ENCODE assay signal across 22 cellular contexts in genomic region chr1:213977909-213978308, GRCh38. TPM values are rescaled to one million over a fixed set of nuclear protein-coding genes. Genes with fewer than 3 reads are reported as not detected.
"Had no signal": no experiment of that assay in that cellular context is flagged by ENCODE, and none has a peak within 500 bp of the region (broad histone marks: within the 10 kb centered on the region; RNA-seq: fewer than 3 reads in every experiment).

No MANE protein-coding gene starts in this region.

- H3K4me3 Mint-ChIP-seq: memory B cell; natural killer cell; stimulated activated memory B cell treated with anti-CD40 and anti-IgM and Interleukin-4, amounts not matched to agents 10 μg/mL and 1 μg/mL and 100 μg/mL, for 72 hours had no signal

- H2AFZ ChIP-seq: parathyroid adenoma had no signal

- H3K9me3 ChIP-seq: gastrocnemius medialis, neutrophil, psoas muscle, spleen, testis, tibial artery had no signal

- H3K9me3 Mint-ChIP-seq: type B pancreatic cell had no signal

- H3K4me1 ChIP-seq: parathyroid adenoma had no signal

- H3K9ac ChIP-seq: parathyroid adenoma had no signal

- H3K27me3 ChIP-seq: testis had no signal

- H3K4me3 ChIP-seq: coronary artery, gastrocnemius medialis, lung, psoas muscle, skin epidermis, spleen, testis, tibial artery had no signal

- ATAC-seq: esophagus mucosa; gastrocnemius medialis; natural killer cell; psoas muscle; stimulated activated memory B cell treated with anti-CD40 and anti-IgM and Interleukin-4, amounts not matched to agents 10 μg/mL and 1 μg/mL and 100 μg/mL, for 72 hours; stimulated activated naive CD8-positive, alpha-beta T cell treated with anti-CD3 and anti-CD28 coated beads, Interleukin-15, Interleukin-2, amounts not matched to agents 100 U/mL and 50 U/mL, for 24 hours had no signal

- H3K36me3 ChIP-seq: gastrocnemius medialis, neutrophil, spleen, tibial artery had no signal

- H3K27ac Mint-ChIP-seq: memory B cell; natural killer cell; stimulated activated memory B cell treated with anti-CD40 and anti-IgM and Interleukin-4, amounts not matched to agents 10 μg/mL and 1 μg/mL and 100 μg/mL, for 72 hours; type B pancreatic cell had no signal

- H3K79me2 ChIP-seq: parathyroid adenoma had no signal

- H3K27ac ChIP-seq: coronary artery, epithelial cell of prostate, gastrocnemius medialis, neutrophil, parathyroid adenoma, psoas muscle, skin epidermis, spleen, testis, tibial artery had no signal

- FAIRE-seq: keratinocyte had no signal

- H3K36me3 Mint-ChIP-seq: stimulated activated memory B cell treated with anti-CD40 and anti-IgM and Interleukin-4, amounts not matched to agents 10 μg/mL and 1 μg/mL and 100 μg/mL, for 72 hours; type B pancreatic cell had no signal

- DNase-seq: foreskin fibroblast; gastrocnemius medialis; head of caudate nucleus; natural killer cell; psoas muscle; spleen; stimulated activated CD4-positive, alpha-beta T cell treated with anti-CD3 and anti-CD28 coated beads, Interleukin-4, amount 100 ng/mL, for 4 hours; stimulated activated naive CD8-positive, alpha-beta T cell treated with anti-CD3 and anti-CD28 coated beads, Interleukin-15, Interleukin-2, amounts not matched to agents 100 U/mL and 50 U/mL, for 24 hours; substantia nigra; testis; tibial artery had no signal

RNA-seq across cellular contexts. Expression of gene PROX1, which starts 9.9 kb away (rescaled TPM):
- total RNA-seq: natural killer cell had no signal
